ENCODE assay signal across 26 cellular contexts in the genomic region with DNA sequence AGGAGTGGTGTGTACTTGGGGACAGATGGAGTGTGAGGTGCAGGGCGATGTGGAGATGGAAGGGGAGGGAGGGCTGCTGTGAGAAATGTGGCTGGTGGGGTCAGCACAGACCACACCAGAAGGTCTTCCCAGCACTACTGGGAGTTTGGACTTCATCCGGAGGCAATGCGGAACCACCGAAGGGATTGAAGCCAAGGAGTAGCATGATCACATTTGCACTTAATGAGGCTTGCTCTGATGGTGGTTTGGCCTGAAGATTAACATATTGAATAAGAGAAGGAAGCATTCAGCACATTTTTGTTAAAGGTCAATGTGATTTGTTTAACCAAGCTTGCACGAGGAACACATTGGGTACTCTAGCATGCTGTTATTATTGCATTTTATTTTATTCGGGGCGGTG.
"Had no signal": no experiment of that assay in that cellular context is flagged by ENCODE, and none has a peak within 500 bp of the region (broad histone marks: within the 10 kb centered on the region; RNA-seq: fewer than 3 reads in every experiment).

No MANE protein-coding gene starts in this region.

- H3K27ac Mint-ChIP-seq: dendritic cell treated with granulocyte-macrophage colony-stimulating factor and Interleukin-4, amounts not matched to agents 40 ng/mL and 50 ng/mL, for 4 days; endodermal cell; naive thymus-derived CD8-positive, alpha-beta T cell; progenitor cell of endocrine pancreas had no signal

- H3K4me3 Mint-ChIP-seq: dendritic cell treated with granulocyte-macrophage colony-stimulating factor and Interleukin-4, amounts not matched to agents 40 ng/mL and 50 ng/mL, for 4 days; endodermal cell; naive thymus-derived CD8-positive, alpha-beta T cell; stimulated activated naive CD8-positive, alpha-beta T cell treated with anti-CD3 and anti-CD28 coated beads, Interleukin-15, amount 100 ng/mL, for 72 hours had no signal

- H3K4me2 ChIP-seq: smooth muscle cell had no signal

- FAIRE-seq: colon, keratinocyte, urothelium cell line had no signal

- H3K9me3 Mint-ChIP-seq: dendritic cell treated with granulocyte-macrophage colony-stimulating factor and Interleukin-4, amounts not matched to agents 40 ng/mL and 50 ng/mL, for 4 days; endodermal cell; stimulated activated naive CD8-positive, alpha-beta T cell treated with anti-CD3 and anti-CD28 coated beads, Interleukin-15, amount 100 ng/mL, for 72 hours had no signal

- H3K4me1 Mint-ChIP-seq: naive thymus-derived CD8-positive, alpha-beta T cell; stimulated activated naive CD8-positive, alpha-beta T cell treated with anti-CD3 and anti-CD28 coated beads, Interleukin-15, amount 100 ng/mL, for 72 hours had no signal

- H3K36me3 Mint-ChIP-seq: naive thymus-derived CD8-positive, alpha-beta T cell had no signal

- H3K4me1 ChIP-seq: lower lobe of right lung, parathyroid adenoma, right atrium auricular region, suprapubic skin, tibial artery, upper lobe of left lung had no signal

- H3K4me3 ChIP-seq: gastrocnemius medialis, lower lobe of right lung, right atrium auricular region, smooth muscle cell, suprapubic skin, tibial artery, upper lobe of left lung had no signal

- H3K27me3 ChIP-seq: gastrocnemius medialis, right atrium auricular region, suprapubic skin, tibial artery, upper lobe of left lung had no signal

- H3K27ac ChIP-seq: epithelial cell of prostate, gastrocnemius medialis, lower lobe of right lung, parathyroid adenoma, right atrium auricular region, suprapubic skin, tibial artery, upper lobe of left lung had no signal

- H2AFZ ChIP-seq: parathyroid adenoma had no signal

- H3K9ac ChIP-seq: parathyroid adenoma had no signal

- H3K79me2 ChIP-seq: parathyroid adenoma had no signal

- H3K9me3 ChIP-seq: gastrocnemius medialis, lower lobe of right lung, right atrium auricular region, suprapubic skin, tibial artery, upper lobe of left lung had no signal

- H3K36me3 ChIP-seq: gastrocnemius medialis, lower lobe of right lung, right atrium auricular region, suprapubic skin, tibial artery, upper lobe of left lung had no signal

- DNase-seq: effector CD8-positive, alpha-beta T cell; endodermal cell; foreskin fibroblast; gastrocnemius medialis; head of caudate nucleus; left ventricle myocardium superior; lower lobe of right lung; naive thymus-derived CD8-positive, alpha-beta T cell; stimulated activated CD4-positive, alpha-beta T cell treated with anti-CD3 and anti-CD28 coated beads, Interleukin-12 subunit alpha, Interleukin-12 subunit beta, amount 100 ng/mL, for 4 hours; stimulated activated CD4-positive, alpha-beta T cell treated with anti-CD3 and anti-CD28 coated beads, Interleukin-1b, Interleukin-23, amount 100 ng/mL, for 48 hours; stimulated activated CD4-positive, alpha-beta T cell treated with anti-CD3 and anti-CD28 coated beads, Interleukin-4, amount 100 ng/mL, for 1 hour; stimulated activated CD8-positive, alpha-beta memory T cell treated with anti-CD3 and anti-CD28 coated beads, Interleukin-4, amount 100 ng/mL, for 48 hours; stimulated activated naive CD4-positive, alpha-beta T cell; stimulated activated naive CD8-positive, alpha-beta T cell treated with anti-CD3 and anti-CD28 coated beads, Interleukin-15, amount 100 ng/mL, for 72 hours; tibial artery; upper lobe of left lung had no signal
